8 cellular contexts compared by ENCODE assay signal in genomic region chr11:113675003-113675471, GRCh38. TPM values are rescaled to one million over a fixed set of nuclear protein-coding genes. Genes with fewer than 3 reads are reported as not detected.
DNase-seq lines count a peak whose midpoint lies in the region; ATAC-seq, FAIRE-seq and TF ChIP-seq lines count a peak whose summit lies in the region.

No MANE protein-coding gene starts in this region.

- peak; percentile 32 for DNase-seq in AG04450 (ENCODE audit: low read depth, low spot score)
- peak; percentile 73 for DNase-seq in GM12878 (ENCODE audit: low read depth, low spot score)
- DNase-seq in midbrain (lab: John Stamatoyannopoulos, UW), result no peak
- DNase-seq in NCI-H2081 treated with DMSO at 0.1 percent for 48 hours (lab: John Stamatoyannopoulos, UW), result no peak
- DNase-seq in NCI-H187 treated with DMSO at 0.1 percent for 48 hours (lab: John Stamatoyannopoulos, UW), result no peak
- DNase-seq in activated gamma-delta T cell treated with Interleukin-2 at 50 U/mL for 16 hours, result no peak

- no peak overlapping the region for H2AFZ ChIP-seq in GM12878 (ENCODE audit: control insufficient read depth, low read depth, low read length)

- H3K27me3 ChIP-seq in AG04450 (ENCODE audit: control insufficient read depth, insufficient read depth, low read length) (peaks cover 7% of the 10 kb centered on the region), GM12878 (replicated peaks in 1 of 2; ENCODE audit: control insufficient read depth in 2 of 2, insufficient read depth in 2 of 2, low read length in 1 of 2) (no peaks in the 10 kb centered on the region)

- H3K9me3 ChIP-seq in AG04450 (ENCODE audit: control insufficient read depth, insufficient read depth, low read length), result no peaks in the 10 kb centered on the region
- no peaks in the 10 kb centered on the region for H3K9me3 ChIP-seq in GM12878 (replicated peaks; ENCODE audit: control insufficient read depth, insufficient read depth, low read length)

- no peak overlapping the region for H3K4me2 ChIP-seq in GM12878 (ENCODE audit: control insufficient read depth, insufficient read depth)

- intact Hi-C loops in GM12878 (cut with micrococcal nuclease; ENCODE audit: unreplicated experiment), result no loop called here

- in situ Hi-C loops in GM12878 (cut with MboI), result no loop called here

- H4K20me1 ChIP-seq in GM12878 (ENCODE audit: control insufficient read depth, insufficient read depth), result no peaks in the 10 kb centered on the region

- BruUV-seq in GM12878 (replicated peaks; lab: Mats Ljungman, UMichigan), result no TSS peak

- RAD21 ChIA-PET in GM12878 (lab: Charles Lee; ENCODE audit: unreplicated experiment), result no interaction called here

- H3K4me3 ChIP-seq in AG04450 (ENCODE audit: low read depth, low read length) (no peak overlapping the region), GM12878 (no peak overlapping the region)

- TF ChIP-seq EP300 in GM12878 (IDR thresholded peaks at IDR 0.05; ENCODE audit: borderline replicate concordance in 1 of 2, control insufficient read depth in 1 of 2, low read depth in 2 of 2, low read length in 2 of 2), result peak; percentile 80 to 88; a peak in 3 of 4 replicates

- POLR2A ChIA-PET in AG04450 (lab: Yijun Ruan, JAX), result no interaction called here
- POLR2A ChIA-PET in GM12878 (lab: Charles Lee), result no interaction called here

- 1% methylated on average over 4 of the region's 4 CpGs for WGBS in GM12878 (ENCODE audit: insufficient coverage, insufficient replicate concordance, low lambda C conversion rate, missing lambda C conversion rate)

- CTCF ChIA-PET in AG04450 (lab: Charles Lee), result no interaction called here
- CTCF ChIA-PET in GM12878 (lab: Yijun Ruan, JAX), result no interaction called here

- TF ChIP-seq RAD21 in GM12878 (IDR thresholded peaks at IDR 0.05; ENCODE audit: insufficient read depth, low read depth, low read length), result no peak

- H3K79me2 ChIP-seq in GM12878 (ENCODE audit: control insufficient read depth, insufficient read depth, low read length), result no peaks in the 10 kb centered on the region

- ATAC-seq in GM19372 (IDR thresholded peaks at IDR 0.05; ENCODE audit: low read depth, unreplicated experiment) (peak; percentile 86), HG03342 (IDR thresholded peaks at IDR 0.05; ENCODE audit: unreplicated experiment) (peak; percentile 78), GM12878 (peak; percentile 93)

- no peak for TF ChIP-seq POLR2A in GM12878 (IDR thresholded peaks at IDR 0.05; ENCODE audit: low read depth, low read length)

- H3K27ac ChIP-seq in AG04450 (ENCODE audit: low read depth, low read length), result no peak overlapping the region
- no peak overlapping the region for H3K27ac ChIP-seq in GM12878 (ENCODE audit: control insufficient read depth, insufficient read depth)

- no peaks in the 10 kb centered on the region for H3K36me3 ChIP-seq in GM12878 (ENCODE audit: control insufficient read depth in 2 of 2, insufficient read depth in 2 of 2, low read length in 1 of 2)

- SMC1A ChIA-PET in GM12878 (lab: Charles Lee; ENCODE audit: uncharacterized antibody, unreplicated experiment), result no interaction called here

- TF ChIP-seq CTCF in AG04450 (IDR thresholded peaks at IDR 0.05; ENCODE audit: low read depth, low read length), result no peak
- TF ChIP-seq CTCF in GM12878 (IDR thresholded peaks at IDR 0.05 in 2 of 3, conservative IDR thresholded peaks at IDR 0.05 in 1 of 3; ENCODE audit: control insufficient read depth in 2 of 3, extremely low read depth in 1 of 3, insufficient read depth in 1 of 3, low read depth in 3 of 3, low read length in 3 of 3), result no peak

- H3K4me1 ChIP-seq in GM12878 (ENCODE audit: control insufficient read depth, insufficient read depth, low read length), result no peaks in the 10 kb centered on the region

- FAIRE-seq in GM12878 (lab: Jason Lieb, UNC), result peak; percentile 7

- H3K9ac ChIP-seq in GM12878 (ENCODE audit: control insufficient read depth, insufficient read depth, low read length), result no peak overlapping the region

TF ChIP-seq in GM12878, 131 proteins besides CTCF, POLR2A, EP300 and RAD21 (continues in another document):
- no peak for TF ChIP-seq HCFC1 (IDR thresholded peaks at IDR 0.05; ENCODE audit: low read length)
- peak; percentile 65; the same call in 1 of the 2 replicates for TF ChIP-seq NFIC (IDR thresholded peaks at IDR 0.05; ENCODE audit: low read depth, low read length)
- no peak for TF ChIP-seq RBBP5 (conservative IDR thresholded peaks at IDR 0.05)
- peak; percentile 58; the same call in 1 of the 2 replicates for TF ChIP-seq JUNB (IDR thresholded peaks at IDR 0.05)
- peak; percentile 26; the same call in 1 of the 2 replicates for TF ChIP-seq PAX5 (IDR thresholded peaks at IDR 0.05; ENCODE audit: borderline replicate concordance, low read depth, low read length)
- peak; percentile 64; the same call in 1 of the 2 replicates for TF ChIP-seq IRF4 (IDR thresholded peaks at IDR 0.05; ENCODE audit: low read depth, low read length)
- 0 out of 2 replicates have a peak, but pooled peaks have one; percentile 10 for TF ChIP-seq REST (IDR thresholded peaks at IDR 0.05; ENCODE audit: low read depth, low read length)
- TF ChIP-seq ZNF384 (IDR thresholded peaks at IDR 0.05; ENCODE audit: borderline replicate concordance, low read depth, low read length), result no peak
- peak; percentile 47 for TF ChIP-seq MEF2B (IDR thresholded peaks at IDR 0.05; ENCODE audit: partially characterized antibody, poor library complexity, severe bottlenecking)

RNA-seq across cellular contexts. Expression of gene TMPRSS5, which starts 31.1 kb away (rescaled TPM):
- 0.04 TPM in 1 of 2 replicates, not detected in the other for polyA plus RNA-seq in AG04450 (2011; rRNA removed)
- 0.14 TPM in 1 of 2 replicates, not detected in the other for polyA minus RNA-seq in AG04450 (2011; rRNA and poly(A)+ RNA removed)
- 0.50 and 0.54 TPM in 2 replicates for total RNA-seq in GM12878 (2013; cell fraction: nucleolus; rRNA removed)
- 0.27 and 0.85 TPM in 2 replicates for total RNA-seq in GM12878 (2014; rRNA removed)
- total RNA-seq in GM12878 (2014; rRNA removed; fragmentation: Illumina TruSeq; extraction: Trizol), result 0.14 and 0.36 TPM in 2 replicates
- total RNA-seq in GM12878 (2021), result 0.33 and 0.37 TPM in 2 replicates
- 0.24 TPM for polyA plus RNA-seq in GM12878 (2011; ENCODE audit: low read depth)
- 0.09 and 0.18 TPM in 2 replicates for polyA plus RNA-seq in GM12878 (2011; rRNA removed)
- 0.28 and 0.33 TPM in 2 replicates for polyA plus RNA-seq in GM12878 (2011; cell fraction: cytosol; rRNA removed)
- 2.1 and 3.0 TPM in 2 replicates for polyA plus RNA-seq in GM12878 (2011; cell fraction: nucleus; rRNA removed)
- polyA plus RNA-seq in GM12878 (2012), result 0.22 and 0.27 TPM in 2 replicates
- 0.34 TPM in 1 of 2 replicates, not detected in the other for polyA plus RNA-seq in GM12878 (2014; fragmentation: Illumina TruSeq; extraction: Trizol)
- polyA plus RNA-seq in GM12878 (2014; fragmentation: Nextera tagmentation; extraction: Ambion mirVana), result under 1 TPM in 1 of 2 experiments, not detected in 1; 0.05 TPM
- polyA plus RNA-seq in GM12878 (2014; rRNA removed), result 0.41 and 0.83 TPM in 2 replicates
- under 1 TPM in 1 of 2 experiments, not detected in 1; 0.27 TPM for polyA plus RNA-seq in GM12878 (2016; fragmentation: Nextera tagmentation; extraction: Ambion mirVana)
- polyA minus RNA-seq in GM12878 (2011; rRNA and poly(A)+ RNA removed), result 0.31 TPM in 1 of 2 replicates, not detected in the other
- polyA minus RNA-seq in GM12878 (2011; cell fraction: cytosol; rRNA and poly(A)+ RNA removed), result not detected in 2 replicates
- polyA minus RNA-seq in GM12878 (2011; cell fraction: nucleus; rRNA and poly(A)+ RNA removed), result 0.60 and 1.1 TPM in 2 replicates

Comparison
In these comparisons a context has a peak if more than half of its experiments do, and no peak if none do; other contexts are left out.
1. DNase-seq: peak in AG04450 (single experiment) and GM12878 (single experiment); none in midbrain (single experiment), NCI-H2081 treated with DMSO at 0.1 percent for 48 hours (single experiment), NCI-H187 treated with DMSO at 0.1 percent for 48 hours (single experiment) and activated gamma-delta T cell treated with Interleukin-2 at 50 U/mL for 16 hours (single experiment).
2. Peak in every context shown above with its lines, with median percentiles within 50 percentile points of each other: ATAC-seq.